26 cellular contexts compared by ENCODE assay signal in genomic region chr5:181039471-181039870, GRCh38. TPM values are rescaled to one million over a fixed set of nuclear protein-coding genes. Genes with fewer than 3 reads are reported as not detected.
DNase-seq lines count a peak whose midpoint lies in the region; ATAC-seq and TF ChIP-seq lines count a peak whose summit lies in the region.
"Had no signal": no experiment of that assay in that cellular context is flagged by ENCODE, and none has a peak within 500 bp of the region (broad histone marks: within the 10 kb centered on the region; RNA-seq: fewer than 3 reads in every experiment).

No MANE protein-coding gene starts in this region.

- H3K9ac ChIP-seq in subcutaneous abdominal adipose tissue (ENCODE audit: low read length in 5 of 5): peak overlapping the region in 2 of 5 donors; percentile 6 to 59
- H3K9ac ChIP-seq: GM23248 had no signal

- H3K4me3 Mint-ChIP-seq in immature natural killer cell: no peak overlapping the region
- H3K4me3 Mint-ChIP-seq in activated naive CD4-positive, alpha-beta T cell treated with anti-CD3 and anti-CD28 coated beads for 36 hours: no peak overlapping the region
- H3K4me3 Mint-ChIP-seq: H9 had no signal

- ATAC-seq in heart left ventricle (no peak), left ventricle myocardium superior (no peak)

- H3K27me3 ChIP-seq in heart left ventricle (peaks cover 0 to 16% (median 0%) of the 10 kb centered on the region in 9 donors), esophagus muscularis mucosa (peaks cover 0 to 64% (median 0%) of the 10 kb centered on the region in 4 donors), subcutaneous abdominal adipose tissue (ENCODE audit: control insufficient read depth in 5 of 5, insufficient read depth in 4 of 5, low read length in 5 of 5) (peaks cover 9 to 24% (median 15%) of the 10 kb centered on the region in 5 donors)

- TF ChIP-seq CTCF in heart left ventricle (IDR thresholded peaks at IDR 0.05) (no peak), esophagus muscularis mucosa (IDR thresholded peaks at IDR 0.05) (no peak)

- peak overlapping the region; percentile 12 to 65 (median 54) for H3K4me3 ChIP-seq in heart left ventricle
- H3K4me3 ChIP-seq in esophagus muscularis mucosa: peak overlapping the region in 1 of 4 donors; percentile 28
- H3K4me3 ChIP-seq in subcutaneous abdominal adipose tissue (ENCODE audit: low read depth in 1 of 5, low read length in 5 of 5): peak overlapping the region; percentile 11 to 83 (median 76)
- H3K4me3 ChIP-seq: GM23248, PC-9 had no signal

- DNase-seq in heart left ventricle: no peak
- no peak for DNase-seq in left ventricle myocardium superior
- DNase-seq in esophagus muscularis mucosa (ENCODE audit: extremely low spot score): peak; percentile 87
- DNase-seq in mesenteric fat pad (ENCODE audit: low spot score): peak; percentile 43
- no peak for DNase-seq in immature natural killer cell
- no peak for DNase-seq in activated naive CD4-positive, alpha-beta T cell treated with anti-CD3 and anti-CD28 coated beads for 36 hours
- no peak for DNase-seq in H4 (ENCODE audit: low spot score)
- DNase-seq: Calu3, DMS153, GM23248, H9, KG1, NCI-H1092, NCI-H1417 treated with DMSO at 0.1 percent for 48 hours, NCI-H1694 treated with DMSO at 0.1 percent for 48 hours, NCI-H2081, NCI-H2227 treated with DMSO at 0.1 percent for 48 hours, NCI-H526 treated with DMSO at 0.1 percent for 48 hours, PC-9, SHP77 had no signal

- H3K4me1 Mint-ChIP-seq in immature natural killer cell: no peaks in the 10 kb centered on the region
- H3K4me1 Mint-ChIP-seq in activated naive CD4-positive, alpha-beta T cell treated with anti-CD3 and anti-CD28 coated beads for 36 hours (ENCODE audit: low read depth): no peaks in the 10 kb centered on the region

- H3K27ac ChIP-seq in heart left ventricle (peak overlapping the region in 11 of 12 donors; percentile 42 to 87 (median 83)), esophagus muscularis mucosa (replicated peaks in 1 of 4) (no peak overlapping the region), subcutaneous abdominal adipose tissue (ENCODE audit: low read depth, low read length) (peak overlapping the region; percentile 49)
- H3K27ac ChIP-seq: GM23248, PC-9 had no signal

- H3K9me3 Mint-ChIP-seq in immature natural killer cell: no peaks in the 10 kb centered on the region
- no peaks in the 10 kb centered on the region for H3K9me3 Mint-ChIP-seq in activated naive CD4-positive, alpha-beta T cell treated with anti-CD3 and anti-CD28 coated beads for 36 hours
- H3K9me3 Mint-ChIP-seq: H9 had no signal

- H3K9me3 ChIP-seq in heart left ventricle: no peaks in the 10 kb centered on the region
- no peaks in the 10 kb centered on the region for H3K9me3 ChIP-seq in esophagus muscularis mucosa
- no peaks in the 10 kb centered on the region for H3K9me3 ChIP-seq in subcutaneous abdominal adipose tissue (ENCODE audit: control insufficient read depth in 5 of 5, low read length in 5 of 5)

- TF ChIP-seq POLR2A in heart left ventricle (IDR thresholded peaks at IDR 0.05) (no peak), esophagus muscularis mucosa (IDR thresholded peaks at IDR 0.05; ENCODE audit: low read depth) (no peak)

- 50 to 69% (median 53%) methylated on average over 8 of the region's 8 CpGs for WGBS in heart left ventricle, 4 donors
- 47% methylated on average over 8 of the region's 8 CpGs for WGBS in esophagus muscularis mucosa

- TF ChIP-seq EP300 in esophagus muscularis mucosa (IDR thresholded peaks at IDR 0.05): no peak

- intact Hi-C loops in heart left ventricle (cut with DNase I): loop anchor here in 3 of 10 donors (5.0 to 10.0 kb wide), 4 partner anchors 165 to 255 kb away; partner anchors contain the start of gene ZFP62 (in 1 of the 3)
- intact Hi-C loops in left ventricle myocardium superior (cut with micrococcal nuclease): loop anchor here (10.0 kb wide), 1 partner anchor 255 kb away; no protein-coding TSS in a partner anchor
- intact Hi-C loops in esophagus muscularis mucosa (cut with DNase I): no loop called here
- intact Hi-C loops in activated naive CD4-positive, alpha-beta T cell treated with anti-CD3 and anti-CD28 coated beads for 36 hours (cut with micrococcal nuclease): no loop called here

- H3K4me1 ChIP-seq in heart left ventricle: peaks cover 0 to 21% (median 1%) of the 10 kb centered on the region in 12 donors
- H3K4me1 ChIP-seq in esophagus muscularis mucosa: peaks cover 0 to 5% (median 0%) of the 10 kb centered on the region in 4 donors
- peaks cover 0 to 45% (median 7%) of the 10 kb centered on the region in 5 donors for H3K4me1 ChIP-seq in subcutaneous abdominal adipose tissue (ENCODE audit: control insufficient read depth in 5 of 5, insufficient read depth in 5 of 5, low read length in 5 of 5)

- H3K36me3 Mint-ChIP-seq in immature natural killer cell: no peaks in the 10 kb centered on the region
- no peaks in the 10 kb centered on the region for H3K36me3 Mint-ChIP-seq in activated naive CD4-positive, alpha-beta T cell treated with anti-CD3 and anti-CD28 coated beads for 36 hours (ENCODE audit: low read depth)

- peaks cover 7 to 18% (median 15%) of the 10 kb centered on the region in 3 donors for H3K27me3 Mint-ChIP-seq in immature natural killer cell (ENCODE audit: low read depth in 3 of 3)
- H3K27me3 Mint-ChIP-seq in activated naive CD4-positive, alpha-beta T cell treated with anti-CD3 and anti-CD28 coated beads for 36 hours (ENCODE audit: low read depth): peaks cover 38% of the 10 kb centered on the region

- no peak overlapping the region for H3K27ac Mint-ChIP-seq in immature natural killer cell
- no peak overlapping the region for H3K27ac Mint-ChIP-seq in activated naive CD4-positive, alpha-beta T cell treated with anti-CD3 and anti-CD28 coated beads for 36 hours
- H3K27ac Mint-ChIP-seq: H9 had no signal

- CTCF ChIA-PET in activated naive CD4-positive, alpha-beta T cell treated with anti-CD3 and anti-CD28 coated beads for 36 hours (lab: Charles Lee): no interaction called here

- H3K36me3 ChIP-seq in heart left ventricle (no peaks in the 10 kb centered on the region), esophagus muscularis mucosa (no peaks in the 10 kb centered on the region), subcutaneous abdominal adipose tissue (ENCODE audit: control insufficient read depth in 5 of 5, insufficient read depth in 5 of 5, low read length in 5 of 5) (peaks cover 0 to 11% (median 10%) of the 10 kb centered on the region in 5 donors)

RNA-seq across cellular contexts. Expression of gene BTNL9, which starts 0.6 kb away (rescaled TPM):
- 10 to 100 TPM; 28.6 to 75.0 (median 34.9) TPM for total RNA-seq in heart left ventricle
- polyA plus RNA-seq in heart left ventricle: 10 to 100 TPM; 32.5 to 88.2 TPM
- 37.8 TPM for total RNA-seq in left ventricle myocardium superior
- 10 to 100 TPM in 2 of 4 donors, 1 to 10 TPM in 2; 9.1 to 30.6 (median 15.0) TPM for total RNA-seq in esophagus muscularis mucosa
- total RNA-seq in mesenteric fat pad: 407 TPM
- polyA plus RNA-seq in immature natural killer cell: not detected
- not detected for total RNA-seq in activated naive CD4-positive, alpha-beta T cell treated with anti-CD3 and anti-CD28 coated beads for 36 hours
- total RNA-seq in H4 (2014; rRNA removed; shearing (Covaris generic)): 0.15 TPM in 1 of 2 replicates, not detected in the other
- total RNA-seq: A172, GM23248, PC-9, RPMI7951 had no signal
- polyA plus RNA-seq: BJ, GM23248 had no signal

RNA-seq across cellular contexts. Expression of gene BTNL3, which starts 50.8 kb away (rescaled TPM):
- total RNA-seq in heart left ventricle: under 1 TPM in 1 of 9 donors, not detected in 8; 0.54 TPM
- under 1 TPM in 1 of 2 donors, not detected in 1; 0.03 TPM for polyA plus RNA-seq in heart left ventricle
- not detected for total RNA-seq in left ventricle myocardium superior
- under 1 TPM in 1 of 4 donors, not detected in 3; 0.13 TPM for total RNA-seq in esophagus muscularis mucosa
- total RNA-seq in mesenteric fat pad: 0.29 TPM
- polyA plus RNA-seq in immature natural killer cell: not detected
- not detected for total RNA-seq in activated naive CD4-positive, alpha-beta T cell treated with anti-CD3 and anti-CD28 coated beads for 36 hours
- total RNA-seq in H4 (2014; rRNA removed; shearing (Covaris generic)): not detected in 2 replicates
- total RNA-seq: A172, Calu3, GM23248, H9, NCI-H460, PC-9, RPMI7951, SK-MEL-5 had no signal
- polyA plus RNA-seq: BJ, GM23248 had no signal

Comparison
In these comparisons a context has a peak if more than half of its experiments do, and no peak if none do; other contexts are left out.
1. DNase-seq: peak in esophagus muscularis mucosa (single experiment) and mesenteric fat pad (single experiment); none in heart left ventricle (0 of 5), left ventricle myocardium superior (single experiment), immature natural killer cell (0 of 3), activated naive CD4-positive, alpha-beta T cell treated with anti-CD3 and anti-CD28 coated beads for 36 hours (single experiment) and H4 (single experiment).
2. H3K27ac ChIP-seq: peak in heart left ventricle (11 of 12) and subcutaneous abdominal adipose tissue (single experiment); none in esophagus muscularis mucosa (0 of 4).